Comparison of ENCODE assay signal across 11 cellular contexts in the genomic region with DNA sequence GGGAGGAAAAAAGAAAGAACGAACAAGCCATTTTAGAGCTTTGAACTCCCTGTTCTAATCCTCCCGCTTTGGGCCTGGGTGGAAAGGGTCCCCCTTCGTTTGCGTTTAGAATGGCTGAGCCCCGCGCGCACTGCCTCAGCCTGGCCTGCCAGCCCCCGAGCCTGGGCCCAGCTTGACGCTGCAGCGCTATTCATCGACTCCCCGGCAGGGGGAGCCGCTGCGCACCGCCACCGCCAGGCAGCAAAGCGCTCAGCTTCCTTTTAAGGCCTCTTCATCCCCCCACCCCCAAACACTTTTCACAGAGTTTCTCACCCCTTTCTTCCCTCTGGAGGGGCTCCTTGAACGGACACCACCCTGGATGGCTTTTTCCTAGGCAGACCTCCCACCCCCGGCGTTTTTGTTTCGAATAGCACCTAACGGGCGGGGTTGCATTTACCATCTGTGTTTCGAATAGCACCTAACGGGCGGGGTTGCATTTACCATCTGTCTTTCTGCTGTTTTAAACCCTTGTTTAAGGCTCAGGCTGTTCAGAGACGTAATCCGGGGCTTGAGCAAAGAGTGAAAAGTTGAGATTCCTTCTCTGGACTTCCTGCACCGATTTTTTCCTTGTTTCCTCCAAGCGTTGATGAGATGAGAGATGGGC. TPM values are rescaled to one million over a fixed set of nuclear protein-coding genes. Genes with fewer than 3 reads are reported as not detected.
DNase-seq lines count a peak whose midpoint lies in the region; ATAC-seq and TF ChIP-seq lines count a peak whose summit lies in the region.
"Had no signal": no experiment of that assay in that cellular context is flagged by ENCODE, and none has a peak within 500 bp of the region (broad histone marks: within the 10 kb centered on the region; RNA-seq: fewer than 3 reads in every experiment).

No MANE protein-coding gene starts in this region.

- H3K4me1 Mint-ChIP-seq in activated CD4-positive, alpha-beta T cell treated with anti-CD3 and anti-CD28 coated beads, Interleukin-2, amount 10 ng/mL, durations not matched to agents 7 days and 5 days: peaks cover 9% of the 10 kb centered on the region
- H3K4me1 Mint-ChIP-seq: CD8-positive, alpha-beta memory T cell; naive B cell had no signal

- WGBS in gastroesophageal sphincter (ENCODE audit: low coverage in 1 of 2), 2 donors: 10 to 19% methylated on average over 11 to 27 of the region's 30 CpGs

- H3K4me3 ChIP-seq in gastroesophageal sphincter (no peak overlapping the region), gastrocnemius medialis (peak overlapping the region in 2 of 4 donors; percentile 18 to 28)

- intact Hi-C loops in gastrocnemius medialis (cut with DNase I; ENCODE audit: low total_unique reads) (no loop called here), posterior vena cava (cut with DNase I) (no loop called here)

- ATAC-seq in gastroesophageal sphincter: no peak
- peak in 1 of 2 donors; percentile 62 for ATAC-seq in gastrocnemius medialis
- no peak for ATAC-seq in omental fat pad (ENCODE audit: low FRiP score)
- no peak for ATAC-seq in HG02938 (IDR thresholded peaks at IDR 0.05; ENCODE audit: unreplicated experiment)

- H3K27me3 ChIP-seq in gastroesophageal sphincter: peaks cover 37% of the 10 kb centered on the region
- peaks cover 0 to 1% (median 0%) of the 10 kb centered on the region in 3 donors for H3K27me3 ChIP-seq in gastrocnemius medialis

- H3K9me3 Mint-ChIP-seq in activated CD4-positive, alpha-beta T cell treated with anti-CD3 and anti-CD28 coated beads, Interleukin-2, amount 10 ng/mL, durations not matched to agents 7 days and 5 days: peaks cover 16% of the 10 kb centered on the region

- H3K27me3 Mint-ChIP-seq in activated CD4-positive, alpha-beta T cell treated with anti-CD3 and anti-CD28 coated beads, Interleukin-2, amount 10 ng/mL, durations not matched to agents 7 days and 5 days: peaks cover 3% of the 10 kb centered on the region

- DNase-seq in NCI-H2196 (lab: John Stamatoyannopoulos, UW; ENCODE audit: unreplicated experiment) (peak; percentile 13), NCI-H2196 treated with DMSO at 0.1 percent for 48 hours (lab: John Stamatoyannopoulos, UW; ENCODE audit: unreplicated experiment) (no peak), gastrocnemius medialis (no peak), posterior vena cava (ENCODE audit: low spot score) (no peak), omental fat pad (ENCODE audit: low spot score) (no peak)
- peak; percentile 44 for DNase-seq in activated CD4-positive, alpha-beta T cell treated with anti-CD3 and anti-CD28 coated beads, Interleukin-2, amount 10 ng/mL, durations not matched to agents 7 days and 5 days
- DNase-seq: naive B cell had no signal

- H3K9me3 ChIP-seq in gastroesophageal sphincter (peaks cover 0 to 32% (median 0%) of the 10 kb centered on the region in 3 donors), gastrocnemius medialis (no peaks in the 10 kb centered on the region)

- no peaks in the 10 kb centered on the region for H3K4me1 ChIP-seq in gastroesophageal sphincter
- H3K4me1 ChIP-seq in gastrocnemius medialis: no peaks in the 10 kb centered on the region

- H3K27ac Mint-ChIP-seq in activated CD4-positive, alpha-beta T cell treated with anti-CD3 and anti-CD28 coated beads, Interleukin-2, amount 10 ng/mL, durations not matched to agents 7 days and 5 days: no peak overlapping the region
- H3K27ac Mint-ChIP-seq: CD8-positive, alpha-beta memory T cell; T-helper 1 cell treated with Interleukin-12 subunit alpha and Interleukin-12 subunit beta and Interleukin-4 antibody, amounts not matched to agents 30 μg/mL and 1 μg/mL, for 36 hours had no signal

- peak overlapping the region; percentile 40 for H3K4me3 Mint-ChIP-seq in activated CD4-positive, alpha-beta T cell treated with anti-CD3 and anti-CD28 coated beads, Interleukin-2, amount 10 ng/mL, durations not matched to agents 7 days and 5 days
- H3K4me3 Mint-ChIP-seq: CD8-positive, alpha-beta memory T cell; naive B cell; T-helper 1 cell treated with Interleukin-12 subunit alpha and Interleukin-12 subunit beta and Interleukin-4 antibody, amounts not matched to agents 30 μg/mL and 1 μg/mL, for 36 hours had no signal

- TF ChIP-seq CTCF in gastroesophageal sphincter (IDR thresholded peaks at IDR 0.05): peak in 3 of 4 experiments; percentile 27 to 71 (median 38)
- TF ChIP-seq CTCF in gastrocnemius medialis (IDR thresholded peaks at IDR 0.05 in 4 of 5, conservative IDR thresholded peaks at IDR 0.05 in 1 of 5): peak in 4 of 5 experiments; percentile 23 to 56 (median 43)
- no peak for TF ChIP-seq CTCF in omental fat pad (IDR thresholded peaks at IDR 0.05)

- H3K27ac ChIP-seq in gastroesophageal sphincter (no peak overlapping the region), gastrocnemius medialis (no peak overlapping the region)

- POLR2A ChIA-PET in activated CD4-positive, alpha-beta T cell treated with anti-CD3 and anti-CD28 coated beads, Interleukin-2, amount 10 ng/mL, durations not matched to agents 7 days and 5 days (lab: Charles Lee): no interaction called here

- in situ Hi-C loops in gastrocnemius medialis (cut with MboI; ENCODE audit: low sequenced_read_pairs in 4 of 4): no loop called here

- TF ChIP-seq EP300 in gastroesophageal sphincter (IDR thresholded peaks at IDR 0.05): no peak

- no peaks in the 10 kb centered on the region for H3K36me3 Mint-ChIP-seq in activated CD4-positive, alpha-beta T cell treated with anti-CD3 and anti-CD28 coated beads, Interleukin-2, amount 10 ng/mL, durations not matched to agents 7 days and 5 days (ENCODE audit: low read depth)
- H3K36me3 Mint-ChIP-seq: CD8-positive, alpha-beta memory T cell; naive B cell had no signal

- H3K36me3 ChIP-seq in gastroesophageal sphincter: no peaks in the 10 kb centered on the region
- H3K36me3 ChIP-seq in gastrocnemius medialis: no peaks in the 10 kb centered on the region

- CTCF ChIA-PET in activated CD4-positive, alpha-beta T cell treated with anti-CD3 and anti-CD28 coated beads, Interleukin-2, amount 10 ng/mL, durations not matched to agents 7 days and 5 days (lab: Charles Lee): interaction anchor here (1.0 to 1.6 kb wide), 5 partner anchors 14 to 467 kb away, joined by 3 to 4 read pairs (median 3); no protein-coding TSS in a partner anchor

- no peak for TF ChIP-seq POLR2A in gastroesophageal sphincter (IDR thresholded peaks at IDR 0.05)
- no peak for TF ChIP-seq POLR2A in gastrocnemius medialis (IDR thresholded peaks at IDR 0.05)

RNA-seq across cellular contexts. Expression of a gene that starts 56.4 kb away (rescaled TPM):
- not detected for total RNA-seq in activated CD4-positive, alpha-beta T cell treated with anti-CD3 and anti-CD28 coated beads, Interleukin-2, amount 10 ng/mL, durations not matched to agents 7 days and 5 days
- total RNA-seq in gastroesophageal sphincter: not detected
- not detected for total RNA-seq in gastrocnemius medialis
- not detected for total RNA-seq in posterior vena cava
- under 1 TPM in 1 of 4 donors, not detected in 3; 0.79 TPM for total RNA-seq in omental fat pad
- total RNA-seq: CD8-positive, alpha-beta memory T cell had no signal

Comparison
In these comparisons a context has a peak if more than half of its experiments do, and no peak if none do; other contexts are left out.
1. DNase-seq: peak in NCI-H2196 (single experiment) and activated CD4-positive, alpha-beta T cell treated with anti-CD3 and anti-CD28 coated beads, Interleukin-2, amount 10 ng/mL, durations not matched to agents 7 days and 5 days (single experiment); none in NCI-H2196 treated with DMSO at 0.1 percent for 48 hours (single experiment), gastrocnemius medialis (0 of 2), posterior vena cava (single experiment) and omental fat pad (single experiment).
2. CTCF ChIP-seq: peak in gastroesophageal sphincter (3 of 4) and gastrocnemius medialis (4 of 5); none in omental fat pad (0 of 3).